In genomic region chr13:103078145-103078544, GRCh38 we compare ENCODE assay signal across 17 cellular contexts. TPM values are rescaled to one million over a fixed set of nuclear protein-coding genes. Genes with fewer than 3 reads are reported as not detected.
DNase-seq lines count a peak whose midpoint lies in the region; ATAC-seq and TF ChIP-seq lines count a peak whose summit lies in the region.
"Had no signal": no experiment of that assay in that cellular context is flagged by ENCODE, and none has a peak within 500 bp of the region (broad histone marks: within the 10 kb centered on the region; RNA-seq: fewer than 3 reads in every experiment).

No MANE protein-coding gene starts in this region.

- H3K9me3 Mint-ChIP-seq in Calu3 (ENCODE audit: low read depth, unreplicated experiment), result no peaks in the 10 kb centered on the region

- no TSS peak for BruUV-seq in Calu3 (replicated peaks; lab: Mats Ljungman, UMichigan)

- no peaks in the 10 kb centered on the region for H3K4me1 Mint-ChIP-seq in Calu3 (ENCODE audit: low read depth, unreplicated experiment)
- H3K4me1 Mint-ChIP-seq: immature natural killer cell had no signal

- TF ChIP-seq CTCF in Calu3 (IDR thresholded peaks at IDR 0.05; ENCODE audit: unreplicated experiment), result no peak

- ATAC-seq in GM18858 (IDR thresholded peaks at IDR 0.05; ENCODE audit: unreplicated experiment) (peak; percentile 96), GM21526 (IDR thresholded peaks at IDR 0.05; ENCODE audit: low FRiP score, unreplicated experiment) (peak; percentile 90), HG03064 (IDR thresholded peaks at IDR 0.05; ENCODE audit: low read depth, unreplicated experiment) (peak; percentile 97)
- ATAC-seq: naive thymus-derived CD8-positive, alpha-beta T cell had no signal

- intact Hi-C loops in Calu3 (cut with micrococcal nuclease; ENCODE audit: unreplicated experiment), result no loop called here

- no peaks in the 10 kb centered on the region for H3K36me3 Mint-ChIP-seq in Calu3 (ENCODE audit: insufficient read depth, unreplicated experiment)
- H3K36me3 Mint-ChIP-seq: immature natural killer cell; naive thymus-derived CD8-positive, alpha-beta T cell had no signal

- CTCF ChIA-PET in Calu3 (lab: Charles Lee), result no interaction called here

- H3K27me3 Mint-ChIP-seq in Calu3 (ENCODE audit: unreplicated experiment), result no peaks in the 10 kb centered on the region

- DNase-seq in MV-4-11 (lab: John Stamatoyannopoulos, UW) (peak; percentile 98), AML-193 (lab: John Stamatoyannopoulos, UW) (no peak), activated T-cell treated with anti-CD3 and anti-CD28 coated beads for 4 hours (no peak), Calu3 (no peak), NCI-H2081 (lab: John Stamatoyannopoulos, UW) (no peak)
- DNase-seq: activated CD4-positive, CD25-positive, alpha-beta regulatory T cell treated with anti-CD3 and anti-CD28 coated beads, Interleukin-2, amount 50 U/mL, for 72 hours; BE2C; central memory CD4-positive, alpha-beta T cell; esophagus squamous epithelium; immature natural killer cell; naive thymus-derived CD8-positive, alpha-beta T cell; NCI-H510A treated with DMSO at 0.1 percent for 48 hours had no signal

- H3K27ac Mint-ChIP-seq in Calu3 (ENCODE audit: unreplicated experiment), result no peak overlapping the region
- H3K27ac Mint-ChIP-seq: immature natural killer cell; naive thymus-derived CD8-positive, alpha-beta T cell had no signal

- H3K4me3 Mint-ChIP-seq in Calu3 (ENCODE audit: low read depth, unreplicated experiment), result no peak overlapping the region
- H3K4me3 Mint-ChIP-seq: immature natural killer cell had no signal

RNA-seq across cellular contexts. Expression of gene SLC10A2, which starts 11.9 kb away (rescaled TPM):
- not detected in 2 replicates for total RNA-seq in Calu3 (2022)
- total RNA-seq: esophagus squamous epithelium; MCF 10A; naive thymus-derived CD8-positive, alpha-beta T cell; SK-MEL-5 had no signal
